Comparison of ENCODE assay signal across 21 cellular contexts in genomic region chr2:173553589-173553988, GRCh38.
A peak's percentile ranks its signal among the peaks of the same experiment; 100 is the strongest.
DNase-seq lines count a peak whose midpoint lies in the region; ATAC-seq, FAIRE-seq and TF ChIP-seq lines count a peak whose summit lies in the region.
"Had no signal": no experiment of that assay in that cellular context is flagged by ENCODE, and none has a peak within 500 bp of the region (broad histone marks: within the 10 kb centered on the region; RNA-seq: fewer than 3 reads in every experiment).

No MANE protein-coding gene starts in this region.

- CTCF ChIA-PET in A673 (lab: Charles Lee), result no interaction called here

- DNase-seq in A673 (ENCODE audit: low spot score) (peak; percentile 61), H54 (ENCODE audit: insufficient read length, low spot score) (no peak), adipocyte (ENCODE audit: low read depth) (peak; percentile 51), hepatocyte (ENCODE audit: low spot score) (peak; percentile 49), GM12892 (ENCODE audit: insufficient read length) (no peak), DMS53 (lab: John Stamatoyannopoulos, UW) (no peak)
- DNase-seq in activated T-cell treated with anti-CD3 and anti-CD28 coated beads, Interleukin-2, amount 50 U/mL, for 48 hours, result no peak
- DNase-seq: activated CD4-positive, alpha-beta memory T cell treated with anti-CD3 and anti-CD28 coated beads for 36 hours; activated naive CD4-positive, alpha-beta T cell treated with anti-CD3 and anti-CD28 coated beads, Interleukin-2, amount 10 ng/mL, durations not matched to agents 7 days and 5 days; body of pancreas; NCI-H2171; NCI-H69; nephron progenitor cell; SHP77 treated with DMSO at 0.1 percent for 48 hours; stimulated activated naive CD8-positive, alpha-beta T cell treated with anti-CD3 and anti-CD28 coated beads, Interleukin-15, amount 100 ng/mL, for 72 hours; T-helper 17 cell; trophoblast cell; WERI-Rb-1 had no signal

- no peaks in the 10 kb centered on the region for H3K9me2 ChIP-seq in hepatocyte (replicated peaks; ENCODE audit: insufficient read depth)

- H3K4me1 ChIP-seq in A673 (ENCODE audit: insufficient read depth, low read length, poor library complexity, severe bottlenecking) (peaks cover 8% of the 10 kb centered on the region), adipocyte (ENCODE audit: control insufficient read depth, insufficient read depth, low read length) (no peaks in the 10 kb centered on the region), hepatocyte (ENCODE audit: insufficient read depth) (no peaks in the 10 kb centered on the region)
- H3K4me1 ChIP-seq: body of pancreas had no signal

- no peak for TF ChIP-seq POLR2A in H54 (IDR thresholded peaks at IDR 0.05; ENCODE audit: low read depth, low read length)
- no peak for TF ChIP-seq POLR2A in GM12892 (IDR thresholded peaks at IDR 0.05; ENCODE audit: low read depth, low read length)

- FAIRE-seq in H54 (lab: Jason Lieb, UNC) (peak; percentile 78), GM12892 (lab: Jason Lieb, UNC) (no peak)
- FAIRE-seq: frontal cortex, GM18507 had no signal

- TF ChIP-seq CTCF in A673 (conservative IDR thresholded peaks at IDR 0.05; ENCODE audit: low read depth, low read length) (no peak), hepatocyte (IDR thresholded peaks at IDR 0.05; ENCODE audit: poor library complexity) (no peak)

- H3K36me3 ChIP-seq in A673 (ENCODE audit: insufficient read depth, low read length, poor library complexity, severe bottlenecking) (no peaks in the 10 kb centered on the region), adipocyte (ENCODE audit: control insufficient read depth, insufficient read depth, low read length, severe bottlenecking) (no peaks in the 10 kb centered on the region), hepatocyte (replicated peaks; ENCODE audit: insufficient read depth, low read depth) (no peaks in the 10 kb centered on the region)
- H3K36me3 ChIP-seq: WERI-Rb-1 had no signal

- H3K9me3 ChIP-seq in A673 (ENCODE audit: low read depth, low read length, poor library complexity, severe bottlenecking), result no peaks in the 10 kb centered on the region
- H3K9me3 ChIP-seq in adipocyte (ENCODE audit: control insufficient read depth, low read length), result no peaks in the 10 kb centered on the region
- no peaks in the 10 kb centered on the region for H3K9me3 ChIP-seq in hepatocyte (ENCODE audit: low read depth)
- H3K9me3 ChIP-seq: body of pancreas had no signal

- no peak for ATAC-seq in HG03342 (IDR thresholded peaks at IDR 0.05; ENCODE audit: unreplicated experiment)
- ATAC-seq: body of pancreas; stimulated activated naive CD8-positive, alpha-beta T cell treated with anti-CD3 and anti-CD28 coated beads, Interleukin-15, amount 100 ng/mL, for 72 hours; T-helper 17 cell had no signal

- H3K27ac ChIP-seq in A673 (ENCODE audit: low read depth, low read length, poor library complexity, severe bottlenecking) (no peak overlapping the region), hepatocyte (peak overlapping the region; percentile 30)
- H3K27ac ChIP-seq: body of pancreas, WERI-Rb-1 had no signal

- no peak overlapping the region for H2AFZ ChIP-seq in hepatocyte

- POLR2A ChIA-PET in A673 (lab: Charles Lee; ENCODE audit: low non-redundant PET), result no interaction called here

- no peaks in the 10 kb centered on the region for H4K20me1 ChIP-seq in hepatocyte (ENCODE audit: insufficient read depth, poor library complexity, severe bottlenecking)

- H3K27me3 ChIP-seq in A673 (replicated peaks; ENCODE audit: insufficient read depth, low read depth, low read length, poor library complexity) (peaks cover 20% of the 10 kb centered on the region), adipocyte (replicated peaks; ENCODE audit: control insufficient read depth, insufficient read depth, low read length) (peaks cover 25% of the 10 kb centered on the region), hepatocyte (no peaks in the 10 kb centered on the region)
- H3K27me3 ChIP-seq: body of pancreas had no signal

- H3K4me2 ChIP-seq in hepatocyte, result no peak overlapping the region

- H3K9ac ChIP-seq in adipocyte (ENCODE audit: low read length), result no peak overlapping the region

- H3K4me3 ChIP-seq in A673 (ENCODE audit: low read depth, low read length, poor library complexity, severe bottlenecking) (no peak overlapping the region), adipocyte (ENCODE audit: low read length) (no peak overlapping the region), hepatocyte (no peak overlapping the region)
- H3K4me3 ChIP-seq: body of pancreas had no signal

- intact Hi-C loops in A673 (cut with micrococcal nuclease; ENCODE audit: unreplicated experiment), result no loop called here

- no TSS peak for BruUV-seq in A673 (replicated peaks; lab: Mats Ljungman, UMichigan)

- H3K79me2 ChIP-seq in hepatocyte, result no peaks in the 10 kb centered on the region

- WGBS in hepatocyte (ENCODE audit: low lambda C conversion rate, missing lambda C conversion rate), result 41% methylated on average over 6 of the region's 6 CpGs

Comparison
In these comparisons a context has a peak if more than half of its experiments do, and no peak if none do; other contexts are left out.
1. DNase-seq: peak in A673 (single experiment), adipocyte (single experiment) and hepatocyte (single experiment); none in H54 (single experiment), GM12892 (single experiment), activated T-cell treated with anti-CD3 and anti-CD28 coated beads, Interleukin-2, amount 50 U/mL, for 48 hours (0 of 2) and DMS53 (single experiment).